In genomic region chr17:68122587-68122986, GRCh38 we compare ENCODE assay signal across 26 cellular contexts.
"Had no signal": no experiment of that assay in that cellular context is flagged by ENCODE, and none has a peak within 500 bp of the region (broad histone marks: within the 10 kb centered on the region; RNA-seq: fewer than 3 reads in every experiment).

No MANE protein-coding gene starts in this region.

- H3K4me2 ChIP-seq: smooth muscle cell had no signal

- H3K9me3 ChIP-seq: left ventricle myocardium inferior, ovary, prostate gland, sigmoid colon, tibial nerve, upper lobe of left lung, vagina had no signal

- ATAC-seq: mucosa of descending colon; naive thymus-derived CD4-positive, alpha-beta T cell; natural killer cell treated with Interleukin-12 subunit alpha and Interleukin-12 subunit beta and Interleukin-15 and Interleukin-18, amount 100 ng/mL, for 72 hours; right cardiac atrium; stimulated activated memory B cell treated with anti-CD40 and anti-IgM and Interleukin-4, amounts not matched to agents 10 μg/mL and 1 μg/mL and 100 μg/mL, for 72 hours; stimulated activated naive CD8-positive, alpha-beta T cell treated with anti-CD3 and anti-CD28 coated beads, Interleukin-15, amount 100 ng/mL, for 72 hours had no signal

- H3K4me3 ChIP-seq: left ventricle myocardium inferior, lung, mucosa of descending colon, ovary, prostate gland, sigmoid colon, smooth muscle cell, tibial nerve, upper lobe of left lung, vagina had no signal

- H3K27me3 Mint-ChIP-seq: naive thymus-derived CD4-positive, alpha-beta T cell; natural killer cell treated with Interleukin-12 subunit alpha and Interleukin-12 subunit beta and Interleukin-15 and Interleukin-18, amount 100 ng/mL, for 72 hours; stimulated activated memory B cell treated with anti-CD40 and anti-IgM and Interleukin-4, amounts not matched to agents 10 μg/mL and 1 μg/mL and 100 μg/mL, for 72 hours; stimulated activated naive CD8-positive, alpha-beta T cell treated with anti-CD3 and anti-CD28 coated beads, Interleukin-15, amount 100 ng/mL, for 72 hours had no signal

- H3K27me3 ChIP-seq: ovary, sigmoid colon, tibial nerve, upper lobe of left lung, vagina had no signal

- FAIRE-seq: islet of Langerhans had no signal

- H3K4me3 Mint-ChIP-seq: immature natural killer cell; natural killer cell treated with Interleukin-12 subunit alpha and Interleukin-12 subunit beta and Interleukin-15 and Interleukin-18, amount 100 ng/mL, for 72 hours; stimulated activated memory B cell treated with anti-CD40 and anti-IgM and Interleukin-4, amounts not matched to agents 10 μg/mL and 1 μg/mL and 100 μg/mL, for 72 hours; stimulated activated naive CD8-positive, alpha-beta T cell treated with anti-CD3 and anti-CD28 coated beads, Interleukin-15, amount 100 ng/mL, for 72 hours had no signal

- H3K9me3 Mint-ChIP-seq: immature natural killer cell had no signal

- DNase-seq: hypothalamus; immature natural killer cell; left ventricle myocardium inferior; midbrain; mucosa of descending colon; naive thymus-derived CD4-positive, alpha-beta T cell; ovary; retina; right cardiac atrium; sigmoid colon; stimulated activated CD4-positive, alpha-beta T cell treated with anti-CD3 and anti-CD28 coated beads, Interleukin-1b, Interleukin-23, amount 100 ng/mL, for 48 hours; stimulated activated CD4-positive, alpha-beta T cell treated with anti-CD3 and anti-CD28 coated beads, Interleukin-2, amount 100 ng/mL, for 48 hours; stimulated activated CD4-positive, alpha-beta T cell treated with anti-CD3 and anti-CD28 coated beads, Interleukin-4, amount 100 ng/mL, for 4 hours; stimulated activated CD8-positive, alpha-beta memory T cell treated with anti-CD3 and anti-CD28 coated beads, Interleukin-4, amount 100 ng/mL, for 48 hours; stimulated activated naive CD4-positive, alpha-beta T cell treated with Interleukin-2 at 50 U/mL for 16 hours; stimulated activated naive CD8-positive, alpha-beta T cell treated with anti-CD3 and anti-CD28 coated beads, Interleukin-15, amount 100 ng/mL, for 72 hours; substantia nigra; upper lobe of left lung had no signal

- H3K27ac ChIP-seq: left ventricle myocardium inferior, ovary, prostate gland, sigmoid colon, tibial nerve, upper lobe of left lung, vagina had no signal

- H3K4me1 Mint-ChIP-seq: stimulated activated memory B cell treated with anti-CD40 and anti-IgM and Interleukin-4, amounts not matched to agents 10 μg/mL and 1 μg/mL and 100 μg/mL, for 72 hours had no signal

- H3K36me3 ChIP-seq: ovary, prostate gland had no signal

- H3K4me1 ChIP-seq: prostate gland, sigmoid colon, tibial nerve, upper lobe of left lung, vagina had no signal

- H3K27ac Mint-ChIP-seq: natural killer cell treated with Interleukin-12 subunit alpha and Interleukin-12 subunit beta and Interleukin-15 and Interleukin-18, amount 100 ng/mL, for 72 hours; stimulated activated memory B cell treated with anti-CD40 and anti-IgM and Interleukin-4, amounts not matched to agents 10 μg/mL and 1 μg/mL and 100 μg/mL, for 72 hours; stimulated activated naive CD8-positive, alpha-beta T cell treated with anti-CD3 and anti-CD28 coated beads, Interleukin-15, amount 100 ng/mL, for 72 hours had no signal
